ENCODE assay signal across 18 cellular contexts in genomic region chr14:61417141-61417540, GRCh38.
A peak's percentile ranks its signal among the peaks of the same experiment; 100 is the strongest.
DNase-seq lines count a peak whose midpoint lies in the region; ATAC-seq and TF ChIP-seq lines count a peak whose summit lies in the region.
"Had no signal": no experiment of that assay in that cellular context is flagged by ENCODE, and none has a peak within 500 bp of the region (broad histone marks: within the 10 kb centered on the region; RNA-seq: fewer than 3 reads in every experiment).

No MANE protein-coding gene starts in this region.

- H2AFZ ChIP-seq in trophoblast cell (ENCODE audit: insufficient read depth, low read length, poor library complexity): no peak overlapping the region

- H3K14ac ChIP-seq in trophoblast cell (ENCODE audit: low read length): no peak overlapping the region

- no peak for TF ChIP-seq POLR2A in upper lobe of left lung (IDR thresholded peaks at IDR 0.05)

- no peak for ATAC-seq in activated T-cell treated with anti-CD3 and anti-CD28 coated beads, Interleukin-2, amount 50 U/mL, for 4 hours
- peak; percentile 31 for ATAC-seq in GM18868 (IDR thresholded peaks at IDR 0.05; ENCODE audit: unreplicated experiment)
- ATAC-seq in HG03175 (IDR thresholded peaks at IDR 0.05; ENCODE audit: unreplicated experiment): no peak
- no peak for ATAC-seq in omental fat pad (ENCODE audit: low FRiP score)
- ATAC-seq in upper lobe of left lung (ENCODE audit: low FRiP score in 2 of 2): no peak
- ATAC-seq: PC-3 had no signal

- TF ChIP-seq EP300 in upper lobe of left lung (IDR thresholded peaks at IDR 0.05): no peak

- no peak overlapping the region for H2BK5ac ChIP-seq in trophoblast cell (ENCODE audit: low read depth, low read length, poor library complexity)

- H2BK12ac ChIP-seq in trophoblast cell (ENCODE audit: low read length): no peak overlapping the region

- H3K4me1 Mint-ChIP-seq in activated T-cell treated with anti-CD3 and anti-CD28 coated beads, Interleukin-2, amount 50 U/mL, for 4 hours (ENCODE audit: low read depth): peaks cover under 1% of the 10 kb centered on the region
- H3K4me1 Mint-ChIP-seq in activated naive CD8-positive, alpha-beta T cell treated with anti-CD3 and anti-CD28 coated beads for 36 hours: peaks cover 67% of the 10 kb centered on the region

- H3K4me2 ChIP-seq in trophoblast cell (ENCODE audit: low read length): no peak overlapping the region

- no peak overlapping the region for H4K8ac ChIP-seq in trophoblast cell (ENCODE audit: low read depth, low read length)

- no CpG with 5 or more reads among the region's 4 CpGs for WGBS in trophoblast cell (ENCODE audit: extremely low coverage, insufficient coverage, insufficient read length)
- 44 to 46% methylated on average over 4 of the region's 4 CpGs for WGBS in upper lobe of left lung, 2 donors

- no peak overlapping the region for H3K18ac ChIP-seq in trophoblast cell (ENCODE audit: low read length)

- H3K27ac Mint-ChIP-seq in activated naive CD8-positive, alpha-beta T cell treated with anti-CD3 and anti-CD28 coated beads for 36 hours: peak overlapping the region; percentile 88
- H3K27ac Mint-ChIP-seq: endodermal cell, nephron progenitor cell had no signal

- H3K4me1 ChIP-seq in trophoblast cell (ENCODE audit: control insufficient read depth in 1 of 2, insufficient read depth in 2 of 2, low read length in 2 of 2) (peaks cover 12 to 21% of the 10 kb centered on the region in 2 experiments), upper lobe of left lung (peaks cover 48 to 69% (median 57%) of the 10 kb centered on the region in 4 donors)

- H2BK120ac ChIP-seq in trophoblast cell (ENCODE audit: insufficient read depth, low read length, poor library complexity): no peak overlapping the region

- no peaks in the 10 kb centered on the region for H3K27me3 Mint-ChIP-seq in activated T-cell treated with anti-CD3 and anti-CD28 coated beads, Interleukin-2, amount 50 U/mL, for 4 hours (ENCODE audit: low read depth)
- H3K27me3 Mint-ChIP-seq in activated naive CD8-positive, alpha-beta T cell treated with anti-CD3 and anti-CD28 coated beads for 36 hours: no peaks in the 10 kb centered on the region

- peak overlapping the region; percentile 12 for H3K4ac ChIP-seq in trophoblast cell (ENCODE audit: low read depth, low read length)

- H3K9ac ChIP-seq in trophoblast cell (ENCODE audit: low read length): no peak overlapping the region

- no peak overlapping the region for H3K23ac ChIP-seq in trophoblast cell (ENCODE audit: low read length)

- no peak for DNase-seq in activated T-cell treated with anti-CD3 and anti-CD28 coated beads, Interleukin-2, amount 50 U/mL, for 4 hours
- DNase-seq in activated T-cell treated with anti-CD3 and anti-CD28 coated beads, Interleukin-2, amount 50 U/mL, for 1 hour: no peak
- no peak for DNase-seq in activated naive CD8-positive, alpha-beta T cell treated with anti-CD3 and anti-CD28 coated beads for 36 hours
- DNase-seq in trophoblast cell (no peak), omental fat pad (ENCODE audit: low spot score) (no peak), upper lobe of left lung (no peak)
- DNase-seq: activated CD4-positive, CD25-positive, alpha-beta regulatory T cell; endodermal cell; hippocampal formation; kidney; mesendoderm; NCI-H1436; NCI-H774; nephron progenitor cell; PC-3; stimulated activated CD8-positive, alpha-beta memory T cell treated with anti-CD3 and anti-CD28 coated beads, Interleukin-4, amount 100 ng/mL, for 48 hours had no signal

- peaks cover 22% of the 10 kb centered on the region for H3K79me1 ChIP-seq in trophoblast cell (ENCODE audit: low read length)

- peaks cover under 1 to 2% of the 10 kb centered on the region in 2 experiments for H3K36me3 ChIP-seq in trophoblast cell (ENCODE audit: control insufficient read depth in 1 of 2, insufficient read depth in 2 of 2, low read length in 2 of 2)
- H3K36me3 ChIP-seq in upper lobe of left lung: no peaks in the 10 kb centered on the region

- no peak overlapping the region for H4K12ac ChIP-seq in trophoblast cell (ENCODE audit: low read depth, low read length)

- H2AK5ac ChIP-seq in trophoblast cell (ENCODE audit: low read length): no peak overlapping the region

- H3K27ac ChIP-seq in trophoblast cell (ENCODE audit: low read depth, low read length) (no peak overlapping the region), upper lobe of left lung (peak overlapping the region in 2 of 4 donors; percentile 55 to 68)

- peak overlapping the region; percentile 37 for H3K4me3 Mint-ChIP-seq in activated T-cell treated with anti-CD3 and anti-CD28 coated beads, Interleukin-2, amount 50 U/mL, for 4 hours
- H3K4me3 Mint-ChIP-seq in activated naive CD8-positive, alpha-beta T cell treated with anti-CD3 and anti-CD28 coated beads for 36 hours: peak overlapping the region; percentile 44
- H3K4me3 Mint-ChIP-seq: endodermal cell, nephron progenitor cell had no signal

- TF ChIP-seq CTCF in omental fat pad (IDR thresholded peaks at IDR 0.05) (no peak), upper lobe of left lung (IDR thresholded peaks at IDR 0.05) (no peak)

- no peak overlapping the region for H4K91ac ChIP-seq in trophoblast cell (ENCODE audit: low read depth, low read length)

- H3K9me3 ChIP-seq in trophoblast cell (ENCODE audit: insufficient read depth, low read depth, low read length): no peaks in the 10 kb centered on the region
- no peaks in the 10 kb centered on the region for H3K9me3 ChIP-seq in upper lobe of left lung

- no peaks in the 10 kb centered on the region for H3K9me3 Mint-ChIP-seq in activated T-cell treated with anti-CD3 and anti-CD28 coated beads, Interleukin-2, amount 50 U/mL, for 4 hours
- H3K9me3 Mint-ChIP-seq in activated naive CD8-positive, alpha-beta T cell treated with anti-CD3 and anti-CD28 coated beads for 36 hours: no peaks in the 10 kb centered on the region
- H3K9me3 Mint-ChIP-seq: endodermal cell, nephron progenitor cell had no signal

- H3K27me3 ChIP-seq in trophoblast cell (ENCODE audit: insufficient read depth, low read length) (no peaks in the 10 kb centered on the region), upper lobe of left lung (no peaks in the 10 kb centered on the region)

- peaks cover 2% of the 10 kb centered on the region for H3K79me2 ChIP-seq in trophoblast cell (ENCODE audit: control insufficient read depth, insufficient read depth, low read length, poor library complexity)

- peaks cover 8% of the 10 kb centered on the region for H3K36me3 Mint-ChIP-seq in activated T-cell treated with anti-CD3 and anti-CD28 coated beads, Interleukin-2, amount 50 U/mL, for 4 hours (ENCODE audit: insufficient read depth)
- peaks cover 40% of the 10 kb centered on the region for H3K36me3 Mint-ChIP-seq in activated naive CD8-positive, alpha-beta T cell treated with anti-CD3 and anti-CD28 coated beads for 36 hours

- H3K4me3 ChIP-seq in trophoblast cell (ENCODE audit: low read depth, low read length) (no peak overlapping the region), upper lobe of left lung (no peak overlapping the region)
